Comparison of ENCODE assay signal across 8 cellular contexts in the genomic region with DNA sequence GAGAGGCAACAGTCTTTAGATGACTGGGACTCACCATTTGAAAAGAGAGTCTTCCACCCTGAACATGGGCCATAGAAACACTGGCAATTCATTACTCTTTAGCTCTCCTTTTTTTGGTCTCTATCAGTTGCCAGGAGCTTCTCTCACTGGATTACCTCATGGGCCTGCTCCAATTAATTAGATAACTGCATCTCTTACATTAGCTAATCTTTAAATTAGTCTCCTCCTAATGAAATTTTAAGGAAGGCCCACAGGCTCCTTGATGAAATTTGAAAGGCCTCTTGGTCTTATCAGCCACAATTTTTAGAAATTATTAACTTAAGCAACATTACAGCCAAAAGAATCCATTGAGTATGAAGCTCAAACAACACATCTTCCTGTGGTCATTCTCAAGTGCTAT.
"Had no signal": no experiment of that assay in that cellular context is flagged by ENCODE, and none has a peak within 500 bp of the region (broad histone marks: within the 10 kb centered on the region; RNA-seq: fewer than 3 reads in every experiment).

No MANE protein-coding gene starts in this region.

- H3K27ac Mint-ChIP-seq: HFFc6 had no signal

- H3K27ac ChIP-seq: GM23248 had no signal

- H3K9me3 ChIP-seq: HAP-1 had no signal

- H3K4me3 ChIP-seq: GM23248, HAP-1, K562 had no signal

- DNase-seq: GM23248, GOT3, H7, HFFc6, IMR-90 had no signal

- H3K36me3 ChIP-seq: HAP-1 had no signal

- H2AFZ ChIP-seq: GM23248 had no signal

- ATAC-seq: HCT116, K562 had no signal

- H3K4me1 ChIP-seq: HAP-1 had no signal

- H3K9ac ChIP-seq: GM23248 had no signal

- H3K9me3 Mint-ChIP-seq: HFFc6 had no signal

- H3K4me3 Mint-ChIP-seq: HFFc6 had no signal
